ENCODE assay signal across 26 cellular contexts in the genomic region with DNA sequence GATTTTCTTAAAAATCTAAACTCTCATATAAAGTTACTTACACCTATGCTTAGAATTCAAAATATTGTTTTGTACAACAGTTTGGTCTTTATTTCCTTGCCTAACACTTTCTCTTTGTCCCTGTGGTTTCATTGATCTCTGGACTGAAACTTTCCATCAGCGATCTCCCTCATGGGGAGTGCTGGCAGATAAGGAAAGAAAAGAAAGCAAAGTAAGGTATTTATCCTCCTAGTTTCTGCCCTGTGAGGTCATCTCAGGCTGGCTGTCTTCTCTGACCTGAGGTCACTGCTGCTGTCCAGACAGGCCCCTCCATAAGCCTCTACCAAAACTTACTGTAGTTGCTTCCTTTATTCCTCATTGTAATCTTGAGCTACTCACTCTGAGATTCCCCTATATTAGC. TPM values are rescaled to one million over a fixed set of nuclear protein-coding genes. Genes with fewer than 3 reads are reported as not detected.
DNase-seq lines count a peak whose midpoint lies in the region; ATAC-seq and TF ChIP-seq lines count a peak whose summit lies in the region.
"Had no signal": no experiment of that assay in that cellular context is flagged by ENCODE, and none has a peak within 500 bp of the region (broad histone marks: within the 10 kb centered on the region; RNA-seq: fewer than 3 reads in every experiment).

No MANE protein-coding gene starts in this region.

- H3K27me3 Mint-ChIP-seq in Caco-2 (ENCODE audit: insufficient read depth, unreplicated experiment) (no peaks in the 10 kb centered on the region), progenitor cell of endocrine pancreas (no peaks in the 10 kb centered on the region), HFFc6 (ENCODE audit: insufficient read depth) (no peaks in the 10 kb centered on the region; the same call in 1 of the 2 replicates)
- H3K27me3 Mint-ChIP-seq: CD4-positive, alpha-beta T cell had no signal

- no peak for TF ChIP-seq CTCF in Caco-2 (IDR thresholded peaks at IDR 0.05; ENCODE audit: insufficient read depth in 1 of 2, low read depth in 1 of 2, low read length in 1 of 2, severe bottlenecking in 1 of 2, unreplicated experiment in 1 of 2)
- no peak for TF ChIP-seq CTCF in progenitor cell of endocrine pancreas (IDR thresholded peaks at IDR 0.05; ENCODE audit: unreplicated experiment)
- no peak for TF ChIP-seq CTCF in HFFc6 (IDR thresholded peaks at IDR 0.05)

- intact Hi-C loops in Caco-2 (cut with micrococcal nuclease; ENCODE audit: unreplicated experiment): loop anchor here (1.0 to 2.0 kb wide), 3 partner anchors 25 to 56 kb away; no protein-coding TSS in a partner anchor
- intact Hi-C loops in Right ventricle myocardium inferior (cut with DNase I): no loop called here

- POLR2A ChIA-PET in Caco-2 (lab: Charles Lee): no interaction called here

- no TSS peak for BruUV-seq in Caco-2 (replicated peaks; lab: Mats Ljungman, UMichigan)

- H3K36me3 ChIP-seq in Caco-2 (ENCODE audit: control insufficient read depth, insufficient read depth, low read length): no peaks in the 10 kb centered on the region
- H3K36me3 ChIP-seq: BLaER1 treated with 17β-estradiol and CSF1 and Interleukin-3, amounts not matched to agents 10 nM and 100 nM; SJSA1 had no signal

- H3K4me3 ChIP-seq in Caco-2 (ENCODE audit: low read depth, low read length): no peak overlapping the region
- H3K4me3 ChIP-seq: BLaER1 treated with 17β-estradiol and CSF1 and Interleukin-3, amounts not matched to agents 10 nM and 100 nM; PC-9; SJSA1 had no signal

- peaks cover 38% of the 10 kb centered on the region for H3K4me1 ChIP-seq in Caco-2
- H3K4me1 ChIP-seq: SJSA1 had no signal

- peaks cover 23% of the 10 kb centered on the region for H3K9me3 Mint-ChIP-seq in Caco-2 (ENCODE audit: unreplicated experiment)
- peaks cover 5% of the 10 kb centered on the region for H3K9me3 Mint-ChIP-seq in progenitor cell of endocrine pancreas (ENCODE audit: low read depth)
- H3K9me3 Mint-ChIP-seq in HFFc6: peaks cover 44% of the 10 kb centered on the region
- H3K9me3 Mint-ChIP-seq: CD4-positive, alpha-beta T cell had no signal

- peak; percentile 69 to 70 for DNase-seq in Caco-2
- DNase-seq in HuH-7 (ENCODE audit: low spot score): peak; percentile 70
- DNase-seq in iPS-NIHi7 (ENCODE audit: extremely low spot score): peak; percentile 25
- DNase-seq in progenitor cell of endocrine pancreas (ENCODE audit: low spot score, unreplicated experiment): no peak
- no peak for DNase-seq in HFFc6
- no peak for DNase-seq in Right ventricle myocardium inferior (ENCODE audit: missing footprints)
- no peak for DNase-seq in kidney glomerular epithelial cell (lab: John Stamatoyannopoulos, UW)
- DNase-seq: CD4-positive, alpha-beta T cell; DMS 273 treated with DMSO at 0.1 percent for 48 hours; DMS79 treated with DMSO at 0.1 percent for 48 hours; GF-D8; H7; Karpas-422; MV-4-11; NCI-H1105; NCI-H1436 treated with DMSO at 0.1 percent for 48 hours; NCI-H187 treated with DMSO at 0.1 percent for 48 hours; NCI-H2171 treated with DMSO at 0.1 percent for 48 hours; NCI-H345; NCI-H524 treated with DMSO at 0.1 percent for 48 hours; NCI-H774; PC-9; Right ventricle myocardium superior had no signal

- H3K4me3 Mint-ChIP-seq in Caco-2 (ENCODE audit: unreplicated experiment): peak overlapping the region; percentile 57
- H3K4me3 Mint-ChIP-seq in progenitor cell of endocrine pancreas (ENCODE audit: low read depth): no peak overlapping the region
- H3K4me3 Mint-ChIP-seq in HFFc6: no peak overlapping the region
- H3K4me3 Mint-ChIP-seq: CD4-positive, alpha-beta T cell had no signal

- H3K36me3 Mint-ChIP-seq in Caco-2 (ENCODE audit: insufficient read depth, unreplicated experiment) (peaks cover 6% of the 10 kb centered on the region), progenitor cell of endocrine pancreas (ENCODE audit: insufficient read depth) (no peaks in the 10 kb centered on the region), HFFc6 (ENCODE audit: low read depth) (no peaks in the 10 kb centered on the region)

- CTCF ChIA-PET in Caco-2 (lab: Charles Lee): no interaction called here

- H3K9me3 ChIP-seq in Caco-2: no peaks in the 10 kb centered on the region
- H3K9me3 ChIP-seq: SJSA1 had no signal

- no peak for ATAC-seq in Right ventricle myocardium inferior

- peak overlapping the region; percentile 95 for H3K27ac Mint-ChIP-seq in Caco-2 (ENCODE audit: unreplicated experiment)
- peak overlapping the region; percentile 95 for H3K27ac Mint-ChIP-seq in progenitor cell of endocrine pancreas
- H3K27ac Mint-ChIP-seq in HFFc6: no peak overlapping the region
- H3K27ac Mint-ChIP-seq: CD4-positive, alpha-beta T cell had no signal

- peaks cover 24% of the 10 kb centered on the region for H3K4me1 Mint-ChIP-seq in Caco-2 (ENCODE audit: low read depth, unreplicated experiment)
- H3K4me1 Mint-ChIP-seq in progenitor cell of endocrine pancreas (ENCODE audit: low read depth): peaks cover 21% of the 10 kb centered on the region
- no peaks in the 10 kb centered on the region for H3K4me1 Mint-ChIP-seq in HFFc6 (ENCODE audit: low read depth)

- H3K27me3 ChIP-seq in Caco-2 (replicated peaks; ENCODE audit: control insufficient read depth, insufficient read depth, low read length): no peaks in the 10 kb centered on the region
- H3K27me3 ChIP-seq: BLaER1 treated with 17β-estradiol and CSF1 and Interleukin-3, amounts not matched to agents 10 nM and 100 nM; SJSA1 had no signal

RNA-seq across cellular contexts. Expression of gene EPHA6, which starts 57.9 kb away (rescaled TPM):
- total RNA-seq in Caco-2 (2022): 2.7 and 2.9 TPM in 2 replicates
- total RNA-seq in progenitor cell of endocrine pancreas: 16.5 and 17.3 TPM in 2 replicates
- not detected for total RNA-seq in HFFc6 (2021; fragmentation: NEBNext Ultra II Directional; extraction: Animal tissue kit (Norgen Biotek cat#: 25700))
- 0.62 TPM for total RNA-seq in Right ventricle myocardium inferior
- total RNA-seq: CD4-positive, alpha-beta T cell; RPMI7951; SJSA1 had no signal

Comparison
In these comparisons a context has a peak if more than half of its experiments do, and no peak if none do; other contexts are left out.
1. DNase-seq: peak in Caco-2 (2 of 2), HuH-7 (single experiment) and iPS-NIHi7 (single experiment); none in progenitor cell of endocrine pancreas (single experiment), HFFc6 (single experiment), Right ventricle myocardium inferior (single experiment) and kidney glomerular epithelial cell (single experiment).